In genomic region chrX:153628665-153629064, GRCh38 we compare ENCODE assay signal across 1 cellular context.
TF ChIP-seq lines count a peak whose summit lies in the region.

No MANE protein-coding gene starts in this region.

TF ChIP-seq in HepG2, 621 proteins besides CTCF, POLR2A, EP300 and RAD21:
- TF ChIP-seq ZNF18 (CRISPR knock-in tag; IDR thresholded peaks at IDR 0.05; ENCODE audit: insufficient replicate concordance) = no peak
- TF ChIP-seq HIC2 (CRISPR knock-in tag; IDR thresholded peaks at IDR 0.05; ENCODE audit: low read depth) = 0 out of 2 replicates have a peak, but pooled peaks have one; percentile 24
- TF ChIP-seq AGO2 (optimal IDR thresholded peaks at IDR 0.05; ENCODE audit: low read depth, low read length) = peak; percentile 92
- peak; percentile 73 for TF ChIP-seq ZNF687 (CRISPR knock-in tag; IDR thresholded peaks at IDR 0.05)
- peak; percentile 10 for TF ChIP-seq U2AF1 (optimal IDR thresholded peaks at IDR 0.05; ENCODE audit: low read depth, low read length)
- peak; percentile 91 for TF ChIP-seq AKAP8 (CRISPR knock-in tag; IDR thresholded peaks at IDR 0.05)
- peak; percentile 55; the same call in 1 of the 2 replicates for TF ChIP-seq ZBTB38 (CRISPR knock-in tag; IDR thresholded peaks at IDR 0.05)
- TF ChIP-seq RBFOX2 (IDR thresholded peaks at IDR 0.05; ENCODE audit: low read depth, low read length) = peak; percentile 44; the same call in 1 of the 2 replicates
- TF ChIP-seq AGO1 (IDR thresholded peaks at IDR 0.05; ENCODE audit: low read depth, low read length, poor library complexity, severe bottlenecking) = peak; percentile 89
- no peak for TF ChIP-seq ZNF3 (CRISPR knock-in tag; IDR thresholded peaks at IDR 0.05)
